In the genomic region with DNA sequence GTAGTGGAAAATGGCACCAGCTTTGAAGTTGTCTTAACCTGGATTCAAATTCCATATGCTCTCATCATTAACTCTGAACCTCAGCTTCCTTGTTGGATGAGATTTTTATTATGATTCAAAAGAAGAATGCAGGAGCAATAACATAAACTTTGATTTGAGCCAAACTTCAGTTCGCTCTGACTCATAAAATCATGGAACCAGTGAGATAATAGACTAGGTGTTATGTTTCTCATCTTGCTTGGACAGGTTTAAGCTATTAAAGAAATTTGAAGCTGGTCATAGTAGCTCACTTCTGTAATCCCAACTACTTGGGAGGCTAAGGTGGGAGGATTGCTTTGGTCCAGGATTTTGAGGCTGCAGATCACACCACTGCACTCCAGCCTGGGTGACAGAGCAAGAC, we compare ENCODE assay signal across 26 cellular contexts.
DNase-seq lines count a peak whose midpoint lies in the region; FAIRE-seq and TF ChIP-seq lines count a peak whose summit lies in the region.
"Had no signal": no experiment of that assay in that cellular context is flagged by ENCODE, and none has a peak within 500 bp of the region (broad histone marks: within the 10 kb centered on the region; RNA-seq: fewer than 3 reads in every experiment).

No MANE protein-coding gene starts in this region.

- H3K9me3 ChIP-seq in keratinocyte (ENCODE audit: control insufficient read depth, low read depth, low read length) (no peaks in the 10 kb centered on the region), adrenal gland (replicated peaks in 1 of 3) (no peaks in the 10 kb centered on the region)
- H3K9me3 ChIP-seq: body of pancreas, left ventricle myocardium inferior, ovary, upper lobe of left lung had no signal

- H2AFZ ChIP-seq in keratinocyte (ENCODE audit: control insufficient read depth, low read length): no peak overlapping the region

- no peaks in the 10 kb centered on the region for H4K20me1 ChIP-seq in keratinocyte (ENCODE audit: control insufficient read depth, extremely low read depth, insufficient read depth, low read length)

- TF ChIP-seq CTCF in D721Med (IDR thresholded peaks at IDR 0.05; ENCODE audit: insufficient read depth, missing control alignments) (no peak), astrocyte of the spinal cord (IDR thresholded peaks at IDR 0.05; ENCODE audit: low read depth, low read length) (no peak), keratinocyte (optimal IDR thresholded peaks at IDR 0.05 in 1 of 3, IDR thresholded peaks at IDR 0.05 in 1 of 3, conservative IDR thresholded peaks at IDR 0.05 in 1 of 3; ENCODE audit: extremely low read depth in 1 of 3, insufficient read depth in 2 of 3, low read length in 3 of 3) (no peak), adrenal gland (IDR thresholded peaks at IDR 0.05) (no peak)

- H3K36me3 ChIP-seq in keratinocyte (ENCODE audit: control insufficient read depth in 2 of 2, extremely low read depth in 1 of 2, insufficient read depth in 2 of 2, low read length in 2 of 2) (no peaks in the 10 kb centered on the region), adrenal gland (replicated peaks in 1 of 2) (no peaks in the 10 kb centered on the region)
- H3K36me3 ChIP-seq: left ventricle myocardium inferior, ovary, upper lobe of left lung had no signal

- TF ChIP-seq POLR2A in adrenal gland (IDR thresholded peaks at IDR 0.05): no peak

- no peak overlapping the region for H3K9ac ChIP-seq in keratinocyte (ENCODE audit: control insufficient read depth, extremely low read depth, insufficient read depth, low read length)

- dilution Hi-C loops in keratinocyte (cut with MboI; ENCODE audit: extremely low pct_ligation_motif_present, low sequenced_read_pairs): no loop called here

- in situ Hi-C loops in astrocyte of the spinal cord (cut with HindIII; ENCODE audit: low sequenced_read_pairs): no loop called here

- H3K9me1 ChIP-seq in keratinocyte (ENCODE audit: control insufficient read depth, extremely low read depth, insufficient read depth, low read length): no peaks in the 10 kb centered on the region

- H3K4me3 ChIP-seq in astrocyte of the spinal cord (ENCODE audit: low read depth, low read length) (no peak overlapping the region), keratinocyte (ENCODE audit: control insufficient read depth in 2 of 3, extremely low read depth in 1 of 3, insufficient read depth in 2 of 3, low read depth in 1 of 3, low read length in 3 of 3) (no peak overlapping the region), adrenal gland (no peak overlapping the region)
- H3K4me3 ChIP-seq: body of pancreas, left ventricle myocardium inferior, ovary, SK-N-MC, upper lobe of left lung had no signal

- H3K4me1 ChIP-seq in keratinocyte (ENCODE audit: control insufficient read depth, extremely low read depth, insufficient read depth, low read length) (peaks cover 31% of the 10 kb centered on the region), adrenal gland (replicated peaks in 1 of 2) (no peaks in the 10 kb centered on the region)
- H3K4me1 ChIP-seq: body of pancreas had no signal

- peak overlapping the region; percentile 51 for H3K4me2 ChIP-seq in keratinocyte (ENCODE audit: control insufficient read depth, extremely low read depth, insufficient read depth, low read depth, low read length)

- FAIRE-seq in D721Med (lab: Jason Lieb, UNC): peak; percentile 81
- peak; percentile 61 for FAIRE-seq in keratinocyte (lab: Jason Lieb, UNC)

- DNase-seq in D721Med (ENCODE audit: insufficient read length, low spot score) (no peak), HT1080 (ENCODE audit: low read depth) (peak; percentile 21), astrocyte of the spinal cord (ENCODE audit: low read depth, low spot score) (peak; percentile 15), keratinocyte (ENCODE audit: low read depth, low spot score) (peak; percentile 48), adrenal gland (no peak), NCI-H1417 treated with DMSO at 0.1 percent for 48 hours (lab: John Stamatoyannopoulos, UW) (no peak)
- DNase-seq in activated CD4-positive, alpha-beta T cell treated with anti-CD3 and anti-CD28 coated beads, Interleukin-2, amount 50 U/mL, for 48 hours: no peak
- no peak for DNase-seq in activated CD4-positive, CD25-positive, alpha-beta regulatory T cell treated with anti-CD3 and anti-CD28 coated beads, Interleukin-2, amount 50 U/mL, for 72 hours
- DNase-seq: activated CD4-positive, alpha-beta memory T cell treated with anti-CD3 and anti-CD28 coated beads for 36 hours; activated naive CD4-positive, alpha-beta T cell treated with Interleukin-2 at 50 U/mL for 16 hours; body of pancreas; cerebellar nuclear complex; DND-41; hypothalamus; Kasumi-1; left ventricle myocardium inferior; mesendoderm; NCI-H1694; NCI-H446 treated with DMSO at 0.1 percent for 48 hours; ovary; retina; stimulated activated naive B cell treated with anti-CD40 and anti-IgM and Interleukin-4, amounts not matched to agents 10 μg/mL and 1 μg/mL and 100 μg/mL, for 72 hours; T-helper 17 cell; upper lobe of left lung had no signal

- peaks cover 39% of the 10 kb centered on the region for H3K79me2 ChIP-seq in keratinocyte (ENCODE audit: control insufficient read depth, insufficient read depth, low read length)

- intact Hi-C loops in adrenal gland (cut with DNase I): no loop called here

- WGBS in adrenal gland, 4 donors: 89 to 97% (median 94%) methylated on average over 1 of the region's 1 CpG

- no peaks in the 10 kb centered on the region for H3K27me3 ChIP-seq in keratinocyte (ENCODE audit: control insufficient read depth, extremely low read depth, insufficient read depth, low read length)
- no peaks in the 10 kb centered on the region for H3K27me3 ChIP-seq in adrenal gland
- H3K27me3 ChIP-seq: body of pancreas, ovary, upper lobe of left lung had no signal

- H3K27ac ChIP-seq in keratinocyte (ENCODE audit: control insufficient read depth, insufficient read depth, low read length) (peak overlapping the region; percentile 76), adrenal gland (no peak overlapping the region)
- H3K27ac ChIP-seq: body of pancreas, HL-60, left ventricle myocardium inferior, ovary, SK-N-MC, upper lobe of left lung had no signal

Comparison
In these comparisons a context has a peak if more than half of its experiments do, and no peak if none do; other contexts are left out.
1. DNase-seq: peak in HT1080 (single experiment), astrocyte of the spinal cord (single experiment) and keratinocyte (single experiment); none in D721Med (single experiment), activated CD4-positive, alpha-beta T cell treated with anti-CD3 and anti-CD28 coated beads, Interleukin-2, amount 50 U/mL, for 48 hours (0 of 2), adrenal gland (0 of 7), NCI-H1417 treated with DMSO at 0.1 percent for 48 hours (single experiment) and activated CD4-positive, CD25-positive, alpha-beta regulatory T cell treated with anti-CD3 and anti-CD28 coated beads, Interleukin-2, amount 50 U/mL, for 72 hours (single experiment).